ENCODE assay signal across 1 cellular context in the genomic region with DNA sequence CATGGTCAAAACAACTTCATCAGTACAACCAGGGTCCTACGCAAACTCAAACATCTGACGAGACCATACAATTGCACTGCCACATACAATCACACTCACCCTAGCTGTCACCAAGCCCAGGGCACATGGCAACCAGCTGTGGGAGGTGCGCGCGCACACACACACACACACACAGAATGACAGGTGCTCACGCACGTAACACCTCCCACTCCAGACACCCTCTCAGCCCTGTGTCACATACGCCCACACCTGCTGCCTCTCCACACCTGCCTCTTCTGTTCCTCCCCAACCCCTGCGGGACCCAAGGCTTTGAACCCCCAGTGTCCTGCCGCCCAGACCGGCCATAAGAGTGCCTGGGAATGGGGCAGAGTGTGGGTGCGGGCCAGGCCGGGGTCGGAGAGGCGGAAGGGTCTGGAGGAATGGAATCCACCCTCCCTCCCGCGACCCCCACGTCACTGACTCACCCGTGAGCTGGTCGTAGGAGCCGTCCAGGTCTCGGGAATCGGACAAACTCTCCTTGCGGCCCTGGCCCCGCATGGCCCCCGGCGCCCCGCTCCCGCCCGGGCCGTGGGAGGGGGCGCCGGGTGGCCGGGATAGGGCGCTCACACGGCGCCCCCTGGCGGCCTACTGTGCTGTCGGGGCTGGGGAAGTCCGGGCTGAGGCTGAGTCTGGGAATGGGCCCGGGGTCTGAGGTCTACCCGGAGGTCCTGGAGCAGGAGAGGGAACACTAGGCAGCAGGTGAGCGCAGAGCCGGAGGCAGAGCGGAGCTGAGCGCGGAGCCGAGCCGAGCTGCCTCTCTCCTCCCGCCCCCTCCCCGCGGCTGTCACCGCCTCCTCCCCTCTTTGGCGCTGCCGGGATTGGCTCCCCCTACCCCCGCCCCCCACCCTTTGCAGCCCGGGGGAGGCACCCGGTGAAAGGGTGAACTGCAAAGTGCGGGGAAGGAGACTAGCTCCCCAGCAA.
TF ChIP-seq lines count a peak whose summit lies in the region.

A gene (minus strand): TSS at position 769 of the 960 bp plus-strand sequence. CDS start 232 bp downstream, at position 537.

TF ChIP-seq in H1, 55 proteins besides CTCF, POLR2A, EP300 and RAD21 (continued from another document):
- TF ChIP-seq GABPA (IDR thresholded peaks at IDR 0.05; ENCODE audit: borderline replicate concordance, insufficient read depth, low read length) (peak; percentile 78; the same call in 1 of the 2 replicates), CEBPB (IDR thresholded peaks at IDR 0.05; ENCODE audit: low read depth, low read length) (no peak), TAF1 (IDR thresholded peaks at IDR 0.05; ENCODE audit: low read depth, low read length) (peak; percentile 46; the same call in 1 of the 2 replicates), TBP (IDR thresholded peaks at IDR 0.05; ENCODE audit: low read depth, low read length) (peak; percentile 85), ASH2L (IDR thresholded peaks at IDR 0.05; ENCODE audit: low read length) (peak; percentile 59), TEAD4 (IDR thresholded peaks at IDR 0.05; ENCODE audit: low read depth, low read length) (no peak), NRF1 (IDR thresholded peaks at IDR 0.05; ENCODE audit: low read depth, low read length) (0 out of 2 replicates have a peak, but pooled peaks have one; percentile 8), SAP30 (IDR thresholded peaks at IDR 0.05; ENCODE audit: insufficient read depth, insufficient replicate concordance, low read length) (no peak), CBX8 (IDR thresholded peaks at IDR 0.05; ENCODE audit: borderline replicate concordance, low read depth, low read length) (no peak), HDAC2 (IDR thresholded peaks at IDR 0.05; ENCODE audit: borderline replicate concordance in 1 of 2, low read depth in 2 of 2, low read length in 2 of 2) (peak in 1 of 2 experiments; percentile 77; a peak in 1 of 4 replicates), SUZ12 (IDR thresholded peaks at IDR 0.05; ENCODE audit: low read length) (no peak), SRF (IDR thresholded peaks at IDR 0.05; ENCODE audit: low read depth, low read length) (no peak), SIN3A (conservative IDR thresholded peaks at IDR 0.05 in 1 of 2, IDR thresholded peaks at IDR 0.05 in 1 of 2; ENCODE audit: low read depth in 1 of 2, low read length in 2 of 2) (peak; percentile 32 to 86; a peak in 1 of 4 replicates), SP1 (IDR thresholded peaks at IDR 0.05; ENCODE audit: low read depth, low read length) (no peak), PHF8 (conservative IDR thresholded peaks at IDR 0.05; ENCODE audit: low read depth, low read length) (no peak), YY1 (IDR thresholded peaks at IDR 0.05; ENCODE audit: low read depth, low read length) (peak; percentile 74), FOSL1 (IDR thresholded peaks at IDR 0.05; ENCODE audit: insufficient read depth, low read depth, low read length) (no peak), SIX5 (IDR thresholded peaks at IDR 0.05; ENCODE audit: low read depth, low read length) (no peak), CREB1 (IDR thresholded peaks at IDR 0.05) (no peak), RNF2 (IDR thresholded peaks at IDR 0.05; ENCODE audit: borderline replicate concordance, low read depth, low read length, missing control alignments, poor library complexity, severe bottlenecking) (no peak), NANOG (IDR thresholded peaks at IDR 0.05; ENCODE audit: insufficient read depth, low read depth, low read length, poor library complexity, severe bottlenecking) (no peak), RFX5 (IDR thresholded peaks at IDR 0.05; ENCODE audit: borderline replicate concordance, low read depth, low read length) (no peak), MAFK (IDR thresholded peaks at IDR 0.05; ENCODE audit: low read depth, low read length) (no peak), TAF7 (optimal IDR thresholded peaks at IDR 0.05; ENCODE audit: borderline replicate concordance, low read depth, low read length) (peak; percentile 26), SP2 (IDR thresholded peaks at IDR 0.05; ENCODE audit: low read length) (no peak), HDAC6 (IDR thresholded peaks at IDR 0.05; ENCODE audit: low read depth, low read length) (no peak)
- TF ChIP-seq, protein P1, sequence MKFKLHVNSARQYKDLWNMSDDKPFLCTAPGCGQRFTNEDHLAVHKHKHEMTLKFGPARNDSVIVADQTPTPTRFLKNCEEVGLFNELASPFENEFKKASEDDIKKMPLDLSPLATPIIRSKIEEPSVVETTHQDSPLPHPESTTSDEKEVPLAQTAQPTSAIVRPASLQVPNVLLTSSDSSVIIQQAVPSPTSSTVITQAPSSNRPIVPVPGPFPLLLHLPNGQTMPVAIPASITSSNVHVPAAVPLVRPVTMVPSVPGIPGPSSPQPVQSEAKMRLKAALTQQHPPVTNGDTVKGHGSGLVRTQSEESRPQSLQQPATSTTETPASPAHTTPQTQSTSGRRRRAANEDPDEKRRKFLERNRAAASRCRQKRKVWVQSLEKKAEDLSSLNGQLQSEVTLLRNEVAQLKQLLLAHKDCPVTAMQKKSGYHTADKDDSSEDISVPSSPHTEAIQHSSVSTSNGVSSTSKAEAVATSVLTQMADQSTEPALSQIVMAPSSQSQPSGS (IDR thresholded peaks at IDR 0.05; ENCODE audit: low read length): no peak
- TF ChIP-seq, protein P2, sequence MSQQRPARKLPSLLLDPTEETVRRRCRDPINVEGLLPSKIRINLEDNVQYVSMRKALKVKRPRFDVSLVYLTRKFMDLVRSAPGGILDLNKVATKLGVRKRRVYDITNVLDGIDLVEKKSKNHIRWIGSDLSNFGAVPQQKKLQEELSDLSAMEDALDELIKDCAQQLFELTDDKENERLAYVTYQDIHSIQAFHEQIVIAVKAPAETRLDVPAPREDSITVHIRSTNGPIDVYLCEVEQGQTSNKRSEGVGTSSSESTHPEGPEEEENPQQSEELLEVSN (IDR thresholded peaks at IDR 0.05): no peak
- TF ChIP-seq, protein P3, sequence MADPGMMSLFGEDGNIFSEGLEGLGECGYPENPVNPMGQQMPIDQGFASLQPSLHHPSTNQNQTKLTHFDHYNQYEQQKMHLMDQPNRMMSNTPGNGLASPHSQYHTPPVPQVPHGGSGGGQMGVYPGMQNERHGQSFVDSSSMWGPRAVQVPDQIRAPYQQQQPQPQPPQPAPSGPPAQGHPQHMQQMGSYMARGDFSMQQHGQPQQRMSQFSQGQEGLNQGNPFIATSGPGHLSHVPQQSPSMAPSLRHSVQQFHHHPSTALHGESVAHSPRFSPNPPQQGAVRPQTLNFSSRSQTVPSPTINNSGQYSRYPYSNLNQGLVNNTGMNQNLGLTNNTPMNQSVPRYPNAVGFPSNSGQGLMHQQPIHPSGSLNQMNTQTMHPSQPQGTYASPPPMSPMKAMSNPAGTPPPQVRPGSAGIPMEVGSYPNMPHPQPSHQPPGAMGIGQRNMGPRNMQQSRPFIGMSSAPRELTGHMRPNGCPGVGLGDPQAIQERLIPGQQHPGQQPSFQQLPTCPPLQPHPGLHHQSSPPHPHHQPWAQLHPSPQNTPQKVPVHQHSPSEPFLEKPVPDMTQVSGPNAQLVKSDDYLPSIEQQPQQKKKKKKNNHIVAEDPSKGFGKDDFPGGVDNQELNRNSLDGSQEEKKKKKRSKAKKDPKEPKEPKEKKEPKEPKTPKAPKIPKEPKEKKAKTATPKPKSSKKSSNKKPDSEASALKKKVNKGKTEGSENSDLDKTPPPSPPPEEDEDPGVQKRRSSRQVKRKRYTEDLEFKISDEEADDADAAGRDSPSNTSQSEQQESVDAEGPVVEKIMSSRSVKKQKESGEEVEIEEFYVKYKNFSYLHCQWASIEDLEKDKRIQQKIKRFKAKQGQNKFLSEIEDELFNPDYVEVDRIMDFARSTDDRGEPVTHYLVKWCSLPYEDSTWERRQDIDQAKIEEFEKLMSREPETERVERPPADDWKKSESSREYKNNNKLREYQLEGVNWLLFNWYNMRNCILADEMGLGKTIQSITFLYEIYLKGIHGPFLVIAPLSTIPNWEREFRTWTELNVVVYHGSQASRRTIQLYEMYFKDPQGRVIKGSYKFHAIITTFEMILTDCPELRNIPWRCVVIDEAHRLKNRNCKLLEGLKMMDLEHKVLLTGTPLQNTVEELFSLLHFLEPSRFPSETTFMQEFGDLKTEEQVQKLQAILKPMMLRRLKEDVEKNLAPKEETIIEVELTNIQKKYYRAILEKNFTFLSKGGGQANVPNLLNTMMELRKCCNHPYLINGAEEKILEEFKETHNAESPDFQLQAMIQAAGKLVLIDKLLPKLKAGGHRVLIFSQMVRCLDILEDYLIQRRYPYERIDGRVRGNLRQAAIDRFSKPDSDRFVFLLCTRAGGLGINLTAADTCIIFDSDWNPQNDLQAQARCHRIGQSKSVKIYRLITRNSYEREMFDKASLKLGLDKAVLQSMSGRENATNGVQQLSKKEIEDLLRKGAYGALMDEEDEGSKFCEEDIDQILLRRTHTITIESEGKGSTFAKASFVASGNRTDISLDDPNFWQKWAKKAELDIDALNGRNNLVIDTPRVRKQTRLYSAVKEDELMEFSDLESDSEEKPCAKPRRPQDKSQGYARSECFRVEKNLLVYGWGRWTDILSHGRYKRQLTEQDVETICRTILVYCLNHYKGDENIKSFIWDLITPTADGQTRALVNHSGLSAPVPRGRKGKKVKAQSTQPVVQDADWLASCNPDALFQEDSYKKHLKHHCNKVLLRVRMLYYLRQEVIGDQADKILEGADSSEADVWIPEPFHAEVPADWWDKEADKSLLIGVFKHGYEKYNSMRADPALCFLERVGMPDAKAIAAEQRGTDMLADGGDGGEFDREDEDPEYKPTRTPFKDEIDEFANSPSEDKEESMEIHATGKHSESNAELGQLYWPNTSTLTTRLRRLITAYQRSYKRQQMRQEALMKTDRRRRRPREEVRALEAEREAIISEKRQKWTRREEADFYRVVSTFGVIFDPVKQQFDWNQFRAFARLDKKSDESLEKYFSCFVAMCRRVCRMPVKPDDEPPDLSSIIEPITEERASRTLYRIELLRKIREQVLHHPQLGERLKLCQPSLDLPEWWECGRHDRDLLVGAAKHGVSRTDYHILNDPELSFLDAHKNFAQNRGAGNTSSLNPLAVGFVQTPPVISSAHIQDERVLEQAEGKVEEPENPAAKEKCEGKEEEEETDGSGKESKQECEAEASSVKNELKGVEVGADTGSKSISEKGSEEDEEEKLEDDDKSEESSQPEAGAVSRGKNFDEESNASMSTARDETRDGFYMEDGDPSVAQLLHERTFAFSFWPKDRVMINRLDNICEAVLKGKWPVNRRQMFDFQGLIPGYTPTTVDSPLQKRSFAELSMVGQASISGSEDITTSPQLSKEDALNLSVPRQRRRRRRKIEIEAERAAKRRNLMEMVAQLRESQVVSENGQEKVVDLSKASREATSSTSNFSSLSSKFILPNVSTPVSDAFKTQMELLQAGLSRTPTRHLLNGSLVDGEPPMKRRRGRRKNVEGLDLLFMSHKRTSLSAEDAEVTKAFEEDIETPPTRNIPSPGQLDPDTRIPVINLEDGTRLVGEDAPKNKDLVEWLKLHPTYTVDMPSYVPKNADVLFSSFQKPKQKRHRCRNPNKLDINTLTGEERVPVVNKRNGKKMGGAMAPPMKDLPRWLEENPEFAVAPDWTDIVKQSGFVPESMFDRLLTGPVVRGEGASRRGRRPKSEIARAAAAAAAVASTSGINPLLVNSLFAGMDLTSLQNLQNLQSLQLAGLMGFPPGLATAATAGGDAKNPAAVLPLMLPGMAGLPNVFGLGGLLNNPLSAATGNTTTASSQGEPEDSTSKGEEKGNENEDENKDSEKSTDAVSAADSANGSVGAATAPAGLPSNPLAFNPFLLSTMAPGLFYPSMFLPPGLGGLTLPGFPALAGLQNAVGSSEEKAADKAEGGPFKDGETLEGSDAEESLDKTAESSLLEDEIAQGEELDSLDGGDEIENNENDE (IDR thresholded peaks at IDR 0.05; ENCODE audit: insufficient replicate concordance, low read length): no peak
- TF ChIP-seq, protein P4, sequence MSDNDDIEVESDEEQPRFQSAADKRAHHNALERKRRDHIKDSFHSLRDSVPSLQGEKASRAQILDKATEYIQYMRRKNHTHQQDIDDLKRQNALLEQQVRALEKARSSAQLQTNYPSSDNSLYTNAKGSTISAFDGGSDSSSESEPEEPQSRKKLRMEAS (IDR thresholded peaks at IDR 0.05): peak; percentile 54; the same call in 1 of the 2 replicates
